Comparison of ENCODE assay signal across 1 cellular context in the genomic region with DNA sequence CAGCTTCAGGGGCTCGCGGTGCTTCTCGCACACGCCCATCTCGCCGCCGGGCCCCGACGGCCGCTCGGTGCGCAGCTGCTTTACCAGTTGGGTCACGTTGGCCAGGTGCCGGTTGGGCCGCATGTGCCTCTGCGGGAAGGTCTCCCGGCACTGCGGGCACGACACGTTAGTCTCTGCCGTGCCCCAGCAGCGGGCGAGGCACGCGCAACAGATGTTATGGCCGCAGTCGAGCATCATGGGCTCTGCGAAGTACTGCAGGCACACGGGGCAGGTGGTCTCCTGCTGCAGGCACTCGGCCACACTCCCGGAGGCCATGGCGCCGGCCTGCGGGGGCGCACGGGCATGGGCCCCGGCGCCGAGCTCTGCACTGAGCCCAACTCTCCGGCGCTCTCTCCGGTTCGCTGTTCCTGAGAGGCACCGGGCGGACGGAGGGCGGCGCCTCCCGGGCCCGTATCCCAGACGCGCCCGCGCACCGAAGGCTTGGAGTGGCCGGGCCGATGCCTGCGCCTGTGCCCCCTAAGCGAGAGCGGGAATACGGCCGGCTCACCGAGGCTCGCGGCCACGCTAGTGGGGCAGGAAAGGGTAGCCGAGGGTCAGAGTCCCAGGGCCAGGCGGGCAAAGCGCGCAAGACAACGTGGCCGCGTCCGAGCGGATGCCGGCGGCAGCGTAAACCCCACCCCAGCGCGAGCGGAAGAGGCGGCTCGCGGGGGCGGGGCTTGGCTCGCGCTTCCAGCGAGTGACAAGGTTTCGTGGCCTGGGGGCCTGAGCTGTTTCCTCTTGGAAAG.
A peak's percentile ranks its signal among the peaks of the same experiment; 100 is the strongest.
TF ChIP-seq lines count a peak whose summit lies in the region.

A gene with protein sequence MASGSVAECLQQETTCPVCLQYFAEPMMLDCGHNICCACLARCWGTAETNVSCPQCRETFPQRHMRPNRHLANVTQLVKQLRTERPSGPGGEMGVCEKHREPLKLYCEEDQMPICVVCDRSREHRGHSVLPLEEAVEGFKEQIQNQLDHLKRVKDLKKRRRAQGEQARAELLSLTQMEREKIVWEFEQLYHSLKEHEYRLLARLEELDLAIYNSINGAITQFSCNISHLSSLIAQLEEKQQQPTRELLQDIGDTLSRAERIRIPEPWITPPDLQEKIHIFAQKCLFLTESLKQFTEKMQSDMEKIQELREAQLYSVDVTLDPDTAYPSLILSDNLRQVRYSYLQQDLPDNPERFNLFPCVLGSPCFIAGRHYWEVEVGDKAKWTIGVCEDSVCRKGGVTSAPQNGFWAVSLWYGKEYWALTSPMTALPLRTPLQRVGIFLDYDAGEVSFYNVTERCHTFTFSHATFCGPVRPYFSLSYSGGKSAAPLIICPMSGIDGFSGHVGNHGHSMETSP (minus strand): TSS at position 668 of the 785 bp plus-strand sequence. CDS start 353 bp downstream, at position 315.

TF ChIP-seq in HepG2, 621 proteins besides CTCF, POLR2A, EP300 and RAD21 (continued from another document and continues in another):
- TF ChIP-seq, protein P1, sequence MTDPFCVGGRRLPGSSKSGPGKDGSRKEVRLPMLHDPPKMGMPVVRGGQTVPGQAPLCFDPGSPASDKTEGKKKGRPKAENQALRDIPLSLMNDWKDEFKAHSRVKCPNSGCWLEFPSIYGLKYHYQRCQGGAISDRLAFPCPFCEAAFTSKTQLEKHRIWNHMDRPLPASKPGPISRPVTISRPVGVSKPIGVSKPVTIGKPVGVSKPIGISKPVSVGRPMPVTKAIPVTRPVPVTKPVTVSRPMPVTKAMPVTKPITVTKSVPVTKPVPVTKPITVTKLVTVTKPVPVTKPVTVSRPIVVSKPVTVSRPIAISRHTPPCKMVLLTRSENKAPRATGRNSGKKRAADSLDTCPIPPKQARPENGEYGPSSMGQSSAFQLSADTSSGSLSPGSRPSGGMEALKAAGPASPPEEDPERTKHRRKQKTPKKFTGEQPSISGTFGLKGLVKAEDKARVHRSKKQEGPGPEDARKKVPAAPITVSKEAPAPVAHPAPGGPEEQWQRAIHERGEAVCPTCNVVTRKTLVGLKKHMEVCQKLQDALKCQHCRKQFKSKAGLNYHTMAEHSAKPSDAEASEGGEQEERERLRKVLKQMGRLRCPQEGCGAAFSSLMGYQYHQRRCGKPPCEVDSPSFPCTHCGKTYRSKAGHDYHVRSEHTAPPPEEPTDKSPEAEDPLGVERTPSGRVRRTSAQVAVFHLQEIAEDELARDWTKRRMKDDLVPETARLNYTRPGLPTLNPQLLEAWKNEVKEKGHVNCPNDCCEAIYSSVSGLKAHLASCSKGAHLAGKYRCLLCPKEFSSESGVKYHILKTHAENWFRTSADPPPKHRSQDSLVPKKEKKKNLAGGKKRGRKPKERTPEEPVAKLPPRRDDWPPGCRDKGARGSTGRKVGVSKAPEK (CRISPR knock-in tag; IDR thresholded peaks at IDR 0.05; ENCODE audit: borderline replicate concordance) = no peak; the same call in 1 of the 2 replicates
- TF ChIP-seq, protein P2, sequence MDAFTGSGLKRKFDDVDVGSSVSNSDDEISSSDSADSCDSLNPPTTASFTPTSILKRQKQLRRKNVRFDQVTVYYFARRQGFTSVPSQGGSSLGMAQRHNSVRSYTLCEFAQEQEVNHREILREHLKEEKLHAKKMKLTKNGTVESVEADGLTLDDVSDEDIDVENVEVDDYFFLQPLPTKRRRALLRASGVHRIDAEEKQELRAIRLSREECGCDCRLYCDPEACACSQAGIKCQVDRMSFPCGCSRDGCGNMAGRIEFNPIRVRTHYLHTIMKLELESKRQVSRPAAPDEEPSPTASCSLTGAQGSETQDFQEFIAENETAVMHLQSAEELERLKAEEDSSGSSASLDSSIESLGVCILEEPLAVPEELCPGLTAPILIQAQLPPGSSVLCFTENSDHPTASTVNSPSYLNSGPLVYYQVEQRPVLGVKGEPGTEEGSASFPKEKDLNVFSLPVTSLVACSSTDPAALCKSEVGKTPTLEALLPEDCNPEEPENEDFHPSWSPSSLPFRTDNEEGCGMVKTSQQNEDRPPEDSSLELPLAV (CRISPR knock-in tag; conservative IDR thresholded peaks at IDR 0.05; ENCODE audit: low read depth) = no peak
- peak; percentile 100 for TF ChIP-seq RBFOX2 (IDR thresholded peaks at IDR 0.05; ENCODE audit: low read depth, low read length)
- peak; percentile 94; the same call in 1 of the 2 replicates for TF ChIP-seq KLF12 (CRISPR knock-in tag; IDR thresholded peaks at IDR 0.05; ENCODE audit: borderline replicate concordance)
- no peak; the same call in none of the 2 replicates for TF ChIP-seq KMT2A (CRISPR knock-in tag; IDR thresholded peaks at IDR 0.05)
- TF ChIP-seq, protein P3, sequence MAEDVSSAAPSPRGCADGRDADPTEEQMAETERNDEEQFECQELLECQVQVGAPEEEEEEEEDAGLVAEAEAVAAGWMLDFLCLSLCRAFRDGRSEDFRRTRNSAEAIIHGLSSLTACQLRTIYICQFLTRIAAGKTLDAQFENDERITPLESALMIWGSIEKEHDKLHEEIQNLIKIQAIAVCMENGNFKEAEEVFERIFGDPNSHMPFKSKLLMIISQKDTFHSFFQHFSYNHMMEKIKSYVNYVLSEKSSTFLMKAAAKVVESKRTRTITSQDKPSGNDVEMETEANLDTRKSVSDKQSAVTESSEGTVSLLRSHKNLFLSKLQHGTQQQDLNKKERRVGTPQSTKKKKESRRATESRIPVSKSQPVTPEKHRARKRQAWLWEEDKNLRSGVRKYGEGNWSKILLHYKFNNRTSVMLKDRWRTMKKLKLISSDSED (CRISPR knock-in tag; IDR thresholded peaks at IDR 0.05) = no peak
- no peak; the same call in 1 of the 2 replicates for TF ChIP-seq ZNF441 (CRISPR knock-in tag; IDR thresholded peaks at IDR 0.05; ENCODE audit: borderline replicate concordance)
- TF ChIP-seq, protein P4, sequence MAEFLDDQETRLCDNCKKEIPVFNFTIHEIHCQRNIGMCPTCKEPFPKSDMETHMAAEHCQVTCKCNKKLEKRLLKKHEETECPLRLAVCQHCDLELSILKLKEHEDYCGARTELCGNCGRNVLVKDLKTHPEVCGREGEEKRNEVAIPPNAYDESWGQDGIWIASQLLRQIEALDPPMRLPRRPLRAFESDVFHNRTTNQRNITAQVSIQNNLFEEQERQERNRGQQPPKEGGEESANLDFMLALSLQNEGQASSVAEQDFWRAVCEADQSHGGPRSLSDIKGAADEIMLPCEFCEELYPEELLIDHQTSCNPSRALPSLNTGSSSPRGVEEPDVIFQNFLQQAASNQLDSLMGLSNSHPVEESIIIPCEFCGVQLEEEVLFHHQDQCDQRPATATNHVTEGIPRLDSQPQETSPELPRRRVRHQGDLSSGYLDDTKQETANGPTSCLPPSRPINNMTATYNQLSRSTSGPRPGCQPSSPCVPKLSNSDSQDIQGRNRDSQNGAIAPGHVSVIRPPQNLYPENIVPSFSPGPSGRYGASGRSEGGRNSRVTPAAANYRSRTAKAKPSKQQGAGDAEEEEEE (CRISPR knock-in tag; IDR thresholded peaks at IDR 0.05; ENCODE audit: borderline replicate concordance) = peak; percentile 36; the same call in 1 of the 2 replicates
- peak; percentile 65 for TF ChIP-seq ZNF761 (CRISPR knock-in tag; conservative IDR thresholded peaks at IDR 0.05)
- peak; percentile 90; the same call in 1 of the 2 replicates for TF ChIP-seq ZNF451 (CRISPR knock-in tag; IDR thresholded peaks at IDR 0.05)
- peak; percentile 21; the same call in 1 of the 2 replicates for TF ChIP-seq SETDB1 (CRISPR knock-in tag; IDR thresholded peaks at IDR 0.05; ENCODE audit: borderline replicate concordance)
- TF ChIP-seq, protein P5, sequence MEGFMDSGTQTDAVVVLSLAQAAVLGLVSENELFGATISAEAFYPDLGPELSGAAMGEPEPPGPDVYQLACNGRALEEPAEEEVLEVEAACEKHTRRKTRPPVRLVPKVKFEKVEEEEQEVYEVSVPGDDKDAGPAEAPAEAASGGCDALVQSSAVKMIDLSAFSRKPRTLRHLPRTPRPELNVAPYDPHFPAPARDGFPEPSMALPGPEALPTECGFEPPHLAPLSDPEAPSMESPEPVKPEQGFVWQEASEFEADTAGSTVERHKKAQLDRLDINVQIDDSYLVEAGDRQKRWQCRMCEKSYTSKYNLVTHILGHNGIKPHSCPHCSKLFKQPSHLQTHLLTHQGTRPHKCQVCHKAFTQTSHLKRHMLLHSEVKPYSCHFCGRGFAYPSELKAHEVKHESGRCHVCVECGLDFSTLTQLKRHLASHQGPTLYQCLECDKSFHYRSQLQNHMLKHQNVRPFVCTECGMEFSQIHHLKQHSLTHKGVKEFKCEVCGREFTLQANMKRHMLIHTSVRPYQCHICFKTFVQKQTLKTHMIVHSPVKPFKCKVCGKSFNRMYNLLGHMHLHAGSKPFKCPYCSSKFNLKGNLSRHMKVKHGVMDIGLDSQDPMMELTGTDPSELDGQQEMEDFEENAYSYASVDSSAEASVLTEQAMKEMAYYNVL (CRISPR knock-in tag; IDR thresholded peaks at IDR 0.05; ENCODE audit: borderline replicate concordance) = peak; percentile 78
- peak; percentile 28; the same call in 1 of the 2 replicates for TF ChIP-seq KDM5A (IDR thresholded peaks at IDR 0.05; ENCODE audit: borderline replicate concordance, low read length)
- TF ChIP-seq, protein P6, sequence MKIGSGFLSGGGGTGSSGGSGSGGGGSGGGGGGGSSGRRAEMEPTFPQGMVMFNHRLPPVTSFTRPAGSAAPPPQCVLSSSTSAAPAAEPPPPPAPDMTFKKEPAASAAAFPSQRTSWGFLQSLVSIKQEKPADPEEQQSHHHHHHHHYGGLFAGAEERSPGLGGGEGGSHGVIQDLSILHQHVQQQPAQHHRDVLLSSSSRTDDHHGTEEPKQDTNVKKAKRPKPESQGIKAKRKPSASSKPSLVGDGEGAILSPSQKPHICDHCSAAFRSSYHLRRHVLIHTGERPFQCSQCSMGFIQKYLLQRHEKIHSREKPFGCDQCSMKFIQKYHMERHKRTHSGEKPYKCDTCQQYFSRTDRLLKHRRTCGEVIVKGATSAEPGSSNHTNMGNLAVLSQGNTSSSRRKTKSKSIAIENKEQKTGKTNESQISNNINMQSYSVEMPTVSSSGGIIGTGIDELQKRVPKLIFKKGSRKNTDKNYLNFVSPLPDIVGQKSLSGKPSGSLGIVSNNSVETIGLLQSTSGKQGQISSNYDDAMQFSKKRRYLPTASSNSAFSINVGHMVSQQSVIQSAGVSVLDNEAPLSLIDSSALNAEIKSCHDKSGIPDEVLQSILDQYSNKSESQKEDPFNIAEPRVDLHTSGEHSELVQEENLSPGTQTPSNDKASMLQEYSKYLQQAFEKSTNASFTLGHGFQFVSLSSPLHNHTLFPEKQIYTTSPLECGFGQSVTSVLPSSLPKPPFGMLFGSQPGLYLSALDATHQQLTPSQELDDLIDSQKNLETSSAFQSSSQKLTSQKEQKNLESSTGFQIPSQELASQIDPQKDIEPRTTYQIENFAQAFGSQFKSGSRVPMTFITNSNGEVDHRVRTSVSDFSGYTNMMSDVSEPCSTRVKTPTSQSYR (CRISPR knock-in tag; IDR thresholded peaks at IDR 0.05; ENCODE audit: borderline replicate concordance) = no peak; the same call in 1 of the 2 replicates
- TF ChIP-seq, protein P7, sequence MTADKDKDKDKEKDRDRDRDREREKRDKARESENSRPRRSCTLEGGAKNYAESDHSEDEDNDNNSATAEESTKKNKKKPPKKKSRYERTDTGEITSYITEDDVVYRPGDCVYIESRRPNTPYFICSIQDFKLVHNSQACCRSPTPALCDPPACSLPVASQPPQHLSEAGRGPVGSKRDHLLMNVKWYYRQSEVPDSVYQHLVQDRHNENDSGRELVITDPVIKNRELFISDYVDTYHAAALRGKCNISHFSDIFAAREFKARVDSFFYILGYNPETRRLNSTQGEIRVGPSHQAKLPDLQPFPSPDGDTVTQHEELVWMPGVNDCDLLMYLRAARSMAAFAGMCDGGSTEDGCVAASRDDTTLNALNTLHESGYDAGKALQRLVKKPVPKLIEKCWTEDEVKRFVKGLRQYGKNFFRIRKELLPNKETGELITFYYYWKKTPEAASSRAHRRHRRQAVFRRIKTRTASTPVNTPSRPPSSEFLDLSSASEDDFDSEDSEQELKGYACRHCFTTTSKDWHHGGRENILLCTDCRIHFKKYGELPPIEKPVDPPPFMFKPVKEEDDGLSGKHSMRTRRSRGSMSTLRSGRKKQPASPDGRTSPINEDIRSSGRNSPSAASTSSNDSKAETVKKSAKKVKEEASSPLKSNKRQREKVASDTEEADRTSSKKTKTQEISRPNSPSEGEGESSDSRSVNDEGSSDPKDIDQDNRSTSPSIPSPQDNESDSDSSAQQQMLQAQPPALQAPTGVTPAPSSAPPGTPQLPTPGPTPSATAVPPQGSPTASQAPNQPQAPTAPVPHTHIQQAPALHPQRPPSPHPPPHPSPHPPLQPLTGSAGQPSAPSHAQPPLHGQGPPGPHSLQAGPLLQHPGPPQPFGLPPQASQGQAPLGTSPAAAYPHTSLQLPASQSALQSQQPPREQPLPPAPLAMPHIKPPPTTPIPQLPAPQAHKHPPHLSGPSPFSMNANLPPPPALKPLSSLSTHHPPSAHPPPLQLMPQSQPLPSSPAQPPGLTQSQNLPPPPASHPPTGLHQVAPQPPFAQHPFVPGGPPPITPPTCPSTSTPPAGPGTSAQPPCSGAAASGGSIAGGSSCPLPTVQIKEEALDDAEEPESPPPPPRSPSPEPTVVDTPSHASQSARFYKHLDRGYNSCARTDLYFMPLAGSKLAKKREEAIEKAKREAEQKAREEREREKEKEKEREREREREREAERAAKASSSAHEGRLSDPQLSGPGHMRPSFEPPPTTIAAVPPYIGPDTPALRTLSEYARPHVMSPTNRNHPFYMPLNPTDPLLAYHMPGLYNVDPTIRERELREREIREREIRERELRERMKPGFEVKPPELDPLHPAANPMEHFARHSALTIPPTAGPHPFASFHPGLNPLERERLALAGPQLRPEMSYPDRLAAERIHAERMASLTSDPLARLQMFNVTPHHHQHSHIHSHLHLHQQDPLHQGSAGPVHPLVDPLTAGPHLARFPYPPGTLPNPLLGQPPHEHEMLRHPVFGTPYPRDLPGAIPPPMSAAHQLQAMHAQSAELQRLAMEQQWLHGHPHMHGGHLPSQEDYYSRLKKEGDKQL (CRISPR knock-in tag; IDR thresholded peaks at IDR 0.05; ENCODE audit: low read depth) = no peak
- TF ChIP-seq ZNF350 (CRISPR knock-in tag; IDR thresholded peaks at IDR 0.05; ENCODE audit: borderline replicate concordance, low read depth) = peak; percentile 94
- TF ChIP-seq HOXA3 (CRISPR knock-in tag; IDR thresholded peaks at IDR 0.05) = peak; percentile 86
- TF ChIP-seq RFXAP (CRISPR knock-in tag; IDR thresholded peaks at IDR 0.05; ENCODE audit: borderline replicate concordance) = peak; percentile 68; the same call in 1 of the 2 replicates
- TF ChIP-seq, protein P8, sequence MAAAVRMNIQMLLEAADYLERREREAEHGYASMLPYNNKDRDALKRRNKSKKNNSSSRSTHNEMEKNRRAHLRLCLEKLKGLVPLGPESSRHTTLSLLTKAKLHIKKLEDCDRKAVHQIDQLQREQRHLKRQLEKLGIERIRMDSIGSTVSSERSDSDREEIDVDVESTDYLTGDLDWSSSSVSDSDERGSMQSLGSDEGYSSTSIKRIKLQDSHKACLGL (CRISPR knock-in tag; IDR thresholded peaks at IDR 0.05) = peak; percentile 96
- no peak for TF ChIP-seq MAFF (IDR thresholded peaks at IDR 0.05; ENCODE audit: low read depth, low read length)
- peak; percentile 95 for TF ChIP-seq POLR2AphosphoS5 (IDR thresholded peaks at IDR 0.05; ENCODE audit: low read depth, low read length)
- peak; percentile 66; the same call in 1 of the 2 replicates for TF ChIP-seq NR2C2 (CRISPR knock-in tag; IDR thresholded peaks at IDR 0.05; ENCODE audit: borderline replicate concordance)
- no peak; the same call in none of the 2 replicates for TF ChIP-seq KLF6 (CRISPR knock-in tag; IDR thresholded peaks at IDR 0.05)
- peak; percentile 89 for TF ChIP-seq ZNF431 (CRISPR knock-in tag; IDR thresholded peaks at IDR 0.05; ENCODE audit: borderline replicate concordance, low read depth)
